ENCODE assay signal across 17 cellular contexts in the genomic region with DNA sequence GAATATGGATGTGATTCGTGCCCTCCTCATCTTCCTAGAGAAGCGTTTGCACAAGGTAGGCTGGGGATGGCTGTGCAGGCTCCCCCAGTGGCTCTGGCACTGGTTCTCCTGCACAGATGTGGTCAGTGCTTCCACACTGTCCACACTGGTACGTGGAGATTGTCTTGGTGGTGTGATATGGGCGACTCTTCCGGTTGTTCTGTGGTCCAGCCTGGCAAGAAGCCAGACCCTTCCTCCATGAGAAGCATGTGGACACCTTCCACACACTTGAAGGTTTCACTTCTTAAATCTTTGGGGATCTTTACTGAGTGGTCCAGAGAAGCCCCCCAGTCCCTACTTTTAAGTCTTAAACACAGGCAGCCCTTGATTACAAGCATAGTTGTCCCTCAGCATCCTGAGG. TPM values are rescaled to one million over a fixed set of nuclear protein-coding genes. Genes with fewer than 3 reads are reported as not detected.
A peak's percentile ranks its signal among the peaks of the same experiment; 100 is the strongest.
DNase-seq lines count a peak whose midpoint lies in the region; ATAC-seq and TF ChIP-seq lines count a peak whose summit lies in the region.
"Had no signal": no experiment of that assay in that cellular context is flagged by ENCODE, and none has a peak within 500 bp of the region (broad histone marks: within the 10 kb centered on the region; RNA-seq: fewer than 3 reads in every experiment).

No MANE protein-coding gene starts in this region.

- H3K4me3 Mint-ChIP-seq in activated CD4-positive, alpha-beta T cell treated with anti-CD3 and anti-CD28 coated beads, Interleukin-2, amount 10 ng/mL, durations not matched to agents 24 days and 14 days: peak overlapping the region; percentile 32
- peak overlapping the region; percentile 65 for H3K4me3 Mint-ChIP-seq in endothelial cell (ENCODE audit: unreplicated experiment)
- H3K4me3 Mint-ChIP-seq in progenitor cell of endocrine pancreas (ENCODE audit: low read depth): peak overlapping the region; percentile 24
- H3K4me3 Mint-ChIP-seq: activated naive CD8-positive, alpha-beta T cell treated with anti-CD3 and anti-CD28 coated beads, Interleukin-2, amount 10 ng/mL, durations not matched to agents 7 days and 5 days had no signal

- H4K20me1 ChIP-seq in PC-3 (ENCODE audit: low read length): no peaks in the 10 kb centered on the region

- peak overlapping the region; percentile 97; the same call in 1 of the 2 replicates for H3K4me2 ChIP-seq in PC-3 (ENCODE audit: low read length)

- no peak for TF ChIP-seq CTCF in PC-3 (conservative IDR thresholded peaks at IDR 0.05; ENCODE audit: low read depth, low read length)
- TF ChIP-seq CTCF in endothelial cell (IDR thresholded peaks at IDR 0.05; ENCODE audit: unreplicated experiment): no peak
- no peak for TF ChIP-seq CTCF in progenitor cell of endocrine pancreas (IDR thresholded peaks at IDR 0.05; ENCODE audit: unreplicated experiment)

- peaks cover 48% of the 10 kb centered on the region for H3K79me2 ChIP-seq in PC-3 (ENCODE audit: low read length)

- no peak overlapping the region for H3K27ac Mint-ChIP-seq in activated CD4-positive, alpha-beta T cell treated with anti-CD3 and anti-CD28 coated beads, Interleukin-2, amount 10 ng/mL, durations not matched to agents 24 days and 14 days
- H3K27ac Mint-ChIP-seq in endothelial cell (ENCODE audit: unreplicated experiment) (peak overlapping the region; percentile 61), progenitor cell of endocrine pancreas (no peak overlapping the region)
- H3K27ac Mint-ChIP-seq: activated naive CD8-positive, alpha-beta T cell treated with anti-CD3 and anti-CD28 coated beads, Interleukin-2, amount 10 ng/mL, durations not matched to agents 7 days and 5 days had no signal

- H3K4me3 ChIP-seq in PC-3 (ENCODE audit: low read length): no peak overlapping the region
- H3K4me3 ChIP-seq: heart left ventricle, right lobe of liver, suprapubic skin had no signal

- POLR2A ChIA-PET in PC-3 (lab: Charles Lee; ENCODE audit: unreplicated experiment): no interaction called here

- H3K9me2 ChIP-seq in PC-3 (replicated peaks; ENCODE audit: low read length): no peaks in the 10 kb centered on the region

- peaks cover 70% of the 10 kb centered on the region for H3K36me3 Mint-ChIP-seq in activated CD4-positive, alpha-beta T cell treated with anti-CD3 and anti-CD28 coated beads, Interleukin-2, amount 10 ng/mL, durations not matched to agents 24 days and 14 days (ENCODE audit: low read depth)
- peaks cover 27% of the 10 kb centered on the region for H3K36me3 Mint-ChIP-seq in endothelial cell (ENCODE audit: low read depth, unreplicated experiment)
- peaks cover 7% of the 10 kb centered on the region for H3K36me3 Mint-ChIP-seq in progenitor cell of endocrine pancreas (ENCODE audit: insufficient read depth)

- H2AFZ ChIP-seq in PC-3 (ENCODE audit: low read length): no peak overlapping the region

- intact Hi-C loops in activated CD4-positive, alpha-beta T cell treated with anti-CD3 and anti-CD28 coated beads, Interleukin-2, amount 10 ng/mL, durations not matched to agents 24 days and 14 days (cut with micrococcal nuclease): no loop called here
- intact Hi-C loops in PC-3 (cut with micrococcal nuclease): no loop called here

- no peaks in the 10 kb centered on the region for H3K27me3 ChIP-seq in PC-3 (ENCODE audit: low read length)
- H3K27me3 ChIP-seq: heart left ventricle, right lobe of liver, suprapubic skin had no signal

- no TSS peak for BruUV-seq in PC-3 (replicated peaks; lab: Mats Ljungman, UMichigan)

- H3K4me1 ChIP-seq in PC-3 (ENCODE audit: insufficient read depth, low read length): peaks cover 17% of the 10 kb centered on the region

- H3F3A ChIP-seq in PC-3 (ENCODE audit: low read length, unreplicated experiment): no peaks in the 10 kb centered on the region

- no peak overlapping the region for H3K9ac ChIP-seq in PC-3 (ENCODE audit: low read length)

- DNase-seq in activated CD4-positive, alpha-beta T cell treated with anti-CD3 and anti-CD28 coated beads, Interleukin-2, amount 10 ng/mL, durations not matched to agents 24 days and 14 days: no peak
- DNase-seq in activated CD4-positive, alpha-beta T cell treated with anti-CD3 and anti-CD28 coated beads for 48 hours: no peak
- no peak for DNase-seq in PC-3
- DNase-seq in endothelial cell (ENCODE audit: low spot score): no peak
- no peak for DNase-seq in progenitor cell of endocrine pancreas (ENCODE audit: low spot score, unreplicated experiment)
- DNase-seq in HPDE6-E6E7 (ENCODE audit: extremely low spot score): no peak
- DNase-seq in stimulated activated CD4-positive, alpha-beta T cell treated with anti-CD3 and anti-CD28 coated beads, Interleukin-2, amount 100 ng/mL, for 24 hours: no peak
- DNase-seq: activated CD4-positive, alpha-beta T cell treated with anti-CD3 and anti-CD28 coated beads, Interleukin-2, amount 50 U/mL, for 1 hour; activated naive CD8-positive, alpha-beta T cell treated with anti-CD3 and anti-CD28 coated beads, Interleukin-2, amount 10 ng/mL, durations not matched to agents 7 days and 5 days; heart left ventricle; NCI-H1436 had no signal

- no peaks in the 10 kb centered on the region for H3K9me3 ChIP-seq in PC-3 (ENCODE audit: low read length)
- H3K9me3 ChIP-seq: heart left ventricle, right lobe of liver, suprapubic skin had no signal

- peaks cover 46% of the 10 kb centered on the region for H3K36me3 ChIP-seq in PC-3 (ENCODE audit: low read depth, low read length)

- peaks cover 14% of the 10 kb centered on the region for H3K4me1 Mint-ChIP-seq in activated CD4-positive, alpha-beta T cell treated with anti-CD3 and anti-CD28 coated beads, Interleukin-2, amount 10 ng/mL, durations not matched to agents 24 days and 14 days
- H3K4me1 Mint-ChIP-seq in endothelial cell (ENCODE audit: unreplicated experiment): peaks cover 20% of the 10 kb centered on the region
- peaks cover 11% of the 10 kb centered on the region for H3K4me1 Mint-ChIP-seq in progenitor cell of endocrine pancreas (ENCODE audit: low read depth)

- H3K27me3 Mint-ChIP-seq in activated CD4-positive, alpha-beta T cell treated with anti-CD3 and anti-CD28 coated beads, Interleukin-2, amount 10 ng/mL, durations not matched to agents 24 days and 14 days: no peaks in the 10 kb centered on the region
- H3K27me3 Mint-ChIP-seq in endothelial cell (ENCODE audit: unreplicated experiment) (peaks cover 20% of the 10 kb centered on the region), progenitor cell of endocrine pancreas (no peaks in the 10 kb centered on the region)
- H3K27me3 Mint-ChIP-seq: activated naive CD8-positive, alpha-beta T cell treated with anti-CD3 and anti-CD28 coated beads, Interleukin-2, amount 10 ng/mL, durations not matched to agents 7 days and 5 days had no signal

- ATAC-seq in PC-3 (no peak), HG03354 (IDR thresholded peaks at IDR 0.05; ENCODE audit: poor library complexity, severe bottlenecking, unreplicated experiment) (no peak)
- ATAC-seq: heart left ventricle, right lobe of liver had no signal

- no peaks in the 10 kb centered on the region for H3K9me3 Mint-ChIP-seq in activated CD4-positive, alpha-beta T cell treated with anti-CD3 and anti-CD28 coated beads, Interleukin-2, amount 10 ng/mL, durations not matched to agents 24 days and 14 days
- H3K9me3 Mint-ChIP-seq in endothelial cell (ENCODE audit: unreplicated experiment): no peaks in the 10 kb centered on the region
- no peaks in the 10 kb centered on the region for H3K9me3 Mint-ChIP-seq in progenitor cell of endocrine pancreas (ENCODE audit: low read depth)
- H3K9me3 Mint-ChIP-seq: activated naive CD8-positive, alpha-beta T cell treated with anti-CD3 and anti-CD28 coated beads, Interleukin-2, amount 10 ng/mL, durations not matched to agents 7 days and 5 days had no signal

- no peak overlapping the region for H3K27ac ChIP-seq in PC-3 (ENCODE audit: low read length)
- H3K27ac ChIP-seq: heart left ventricle, right lobe of liver, suprapubic skin had no signal

- CTCF ChIA-PET in PC-3 (lab: Charles Lee): no interaction called here

RNA-seq across cellular contexts. Expression of gene RIC8A, which starts 3.8 kb away (rescaled TPM):
- total RNA-seq in activated CD4-positive, alpha-beta T cell treated with anti-CD3 and anti-CD28 coated beads, Interleukin-2, amount 10 ng/mL, durations not matched to agents 24 days and 14 days: 118 and 128 TPM in 2 replicates
- total RNA-seq in PC-3 (2014; rRNA removed): 155 and 180 TPM in 2 replicates
- 89.2 TPM for total RNA-seq in endothelial cell (ENCODE audit: unreplicated experiment)
- total RNA-seq in progenitor cell of endocrine pancreas: 83.7 and 88.0 TPM in 2 replicates

RNA-seq across cellular contexts. Expression of gene BET1L, which starts 4.1 kb away (rescaled TPM):
- 43.6 and 46.9 TPM in 2 replicates for total RNA-seq in activated CD4-positive, alpha-beta T cell treated with anti-CD3 and anti-CD28 coated beads, Interleukin-2, amount 10 ng/mL, durations not matched to agents 24 days and 14 days
- total RNA-seq in PC-3 (2014; rRNA removed) (12.6 and 14.4 TPM in 2 replicates), endothelial cell (ENCODE audit: unreplicated experiment) (64.4 TPM), progenitor cell of endocrine pancreas (46.9 and 49.6 TPM in 2 replicates)

RNA-seq across cellular contexts. Expression of gene SCGB1C1, which starts 18.4 kb away (rescaled TPM):
- total RNA-seq in activated CD4-positive, alpha-beta T cell treated with anti-CD3 and anti-CD28 coated beads, Interleukin-2, amount 10 ng/mL, durations not matched to agents 24 days and 14 days: not detected in 2 replicates
- not detected in 2 replicates for total RNA-seq in PC-3 (2014; rRNA removed)
- total RNA-seq in endothelial cell (ENCODE audit: unreplicated experiment): not detected
- total RNA-seq in progenitor cell of endocrine pancreas: not detected in 2 replicates
- total RNA-seq: A673; activated naive CD8-positive, alpha-beta T cell treated with anti-CD3 and anti-CD28 coated beads, Interleukin-2, amount 10 ng/mL, durations not matched to agents 7 days and 5 days; H4; heart left ventricle; NCI-H460; right lobe of liver; suprapubic skin had no signal

RNA-seq across cellular contexts. Expression of gene SIRT3, which starts 24.8 kb away (rescaled TPM):
- total RNA-seq in activated CD4-positive, alpha-beta T cell treated with anti-CD3 and anti-CD28 coated beads, Interleukin-2, amount 10 ng/mL, durations not matched to agents 24 days and 14 days: 16.5 and 17.6 TPM in 2 replicates
- total RNA-seq in PC-3 (2014; rRNA removed) (13.8 and 23.8 TPM in 2 replicates), endothelial cell (ENCODE audit: unreplicated experiment) (23.4 TPM), progenitor cell of endocrine pancreas (27.0 and 29.3 TPM in 2 replicates)

RNA-seq across cellular contexts. Expression of gene PSMD13, which starts 25.5 kb away (rescaled TPM):
- 272 and 275 TPM in 2 replicates for total RNA-seq in activated CD4-positive, alpha-beta T cell treated with anti-CD3 and anti-CD28 coated beads, Interleukin-2, amount 10 ng/mL, durations not matched to agents 24 days and 14 days
- total RNA-seq in PC-3 (2014; rRNA removed) (226 and 255 TPM in 2 replicates), endothelial cell (ENCODE audit: unreplicated experiment) (189 TPM), progenitor cell of endocrine pancreas (100 and 103 TPM in 2 replicates)
